18 cellular contexts compared by ENCODE assay signal in the genomic region with DNA sequence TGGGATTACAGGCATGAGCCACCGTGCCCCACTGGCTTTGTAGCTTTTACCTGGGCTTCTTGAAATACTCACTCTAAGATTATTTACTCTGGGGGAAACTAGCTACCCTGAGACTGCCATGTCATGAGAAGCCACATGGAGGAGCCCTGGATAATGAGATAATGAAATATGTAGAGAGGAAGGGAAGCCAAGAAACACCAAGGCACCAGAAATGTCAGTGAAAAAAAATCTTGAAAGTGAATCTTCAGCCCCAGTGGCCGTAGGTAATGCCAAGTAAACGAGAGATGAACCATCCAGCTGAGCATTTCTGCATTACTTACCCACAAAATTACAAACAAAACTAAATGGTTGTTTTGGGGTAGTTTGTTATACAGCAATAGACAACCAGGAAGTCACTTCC.
DNase-seq lines count a peak whose midpoint lies in the region; ATAC-seq and TF ChIP-seq lines count a peak whose summit lies in the region.
"Had no signal": no experiment of that assay in that cellular context is flagged by ENCODE, and none has a peak within 500 bp of the region (broad histone marks: within the 10 kb centered on the region; RNA-seq: fewer than 3 reads in every experiment).

No MANE protein-coding gene starts in this region.

- H2BK12ac ChIP-seq in H9 (ENCODE audit: insufficient read length, low read depth, low read length): no peak overlapping the region

- H3K14ac ChIP-seq in H9 (ENCODE audit: insufficient read depth, low read length): no peak overlapping the region

- H2BK15ac ChIP-seq in H9 (ENCODE audit: low read depth, low read length): no peak overlapping the region
- no peak overlapping the region for H2BK15ac ChIP-seq in mesendoderm (replicated peaks; ENCODE audit: low read depth)

- H3K9me2 ChIP-seq in Loucy (replicated peaks; ENCODE audit: low read depth, low read length): no peaks in the 10 kb centered on the region

- no peak overlapping the region for H4K8ac ChIP-seq in H9 (replicated peaks; ENCODE audit: insufficient read length, low read depth, low read length)
- H4K8ac ChIP-seq in mesendoderm (ENCODE audit: low read depth, low read length): no peak overlapping the region

- H3K79me2 ChIP-seq in H9 (ENCODE audit: insufficient read depth, low read length): no peaks in the 10 kb centered on the region
- H3K79me2 ChIP-seq in Loucy (ENCODE audit: insufficient read depth, low read length): no peaks in the 10 kb centered on the region
- H3K79me2 ChIP-seq in mesendoderm (ENCODE audit: control insufficient read depth, insufficient read depth, low read length): no peaks in the 10 kb centered on the region

- no peak overlapping the region for H3K4ac ChIP-seq in H9 (ENCODE audit: low read depth, low read length)
- H3K4ac ChIP-seq in mesendoderm (ENCODE audit: low read depth, low read length): no peak overlapping the region

- H3K23ac ChIP-seq in H9 (ENCODE audit: insufficient read length, low read depth, low read length) (no peak overlapping the region), mesendoderm (ENCODE audit: low read length) (no peak overlapping the region)

- H4K5ac ChIP-seq in H9 (ENCODE audit: insufficient read length, low read depth, low read length): no peak overlapping the region
- no peak overlapping the region for H4K5ac ChIP-seq in mesendoderm (ENCODE audit: low read length)

- H2AK5ac ChIP-seq in H9 (ENCODE audit: insufficient read length, low read length): no peak overlapping the region
- H2AK5ac ChIP-seq in mesendoderm (ENCODE audit: low read length): no peak overlapping the region

- no peak overlapping the region for H2BK5ac ChIP-seq in H9 (ENCODE audit: insufficient read length, low read length)
- H2BK5ac ChIP-seq in mesendoderm (ENCODE audit: low read length): no peak overlapping the region

- H3K27ac Mint-ChIP-seq in H9 (no peak overlapping the region), WTC11 (no peak overlapping the region)
- H3K27ac Mint-ChIP-seq: activated naive CD4-positive, alpha-beta T cell treated with anti-CD3 and anti-CD28 coated beads for 36 hours; CD4-positive, CD25-positive, alpha-beta regulatory T cell; effector memory CD8-positive, alpha-beta T cell had no signal

- H3K9me3 Mint-ChIP-seq in H9: peaks cover 3 to 5% of the 10 kb centered on the region in 2 experiments; a peak in 4 of 5 replicates
- peaks cover 9% of the 10 kb centered on the region for H3K9me3 Mint-ChIP-seq in WTC11

- no peak overlapping the region for H3T11ph ChIP-seq in H9 (ENCODE audit: low read length)

- H2BK120ac ChIP-seq in H9 (ENCODE audit: low read depth, low read length, poor library complexity, severe bottlenecking): no peak overlapping the region
- H2BK120ac ChIP-seq in mesendoderm (ENCODE audit: low read depth, low read length): no peak overlapping the region

- H4K20me1 ChIP-seq in H9 (ENCODE audit: control insufficient read depth, insufficient read depth, insufficient read length) (no peaks in the 10 kb centered on the region), Loucy (ENCODE audit: insufficient read depth, low read length, poor library complexity, severe bottlenecking) (no peaks in the 10 kb centered on the region)

- peaks cover 2% of the 10 kb centered on the region; the same call in 1 of the 2 replicates for H3K4me1 ChIP-seq in H9 (ENCODE audit: insufficient read depth, low read length)
- H3K4me1 ChIP-seq in Loucy (ENCODE audit: insufficient read depth, low read length, poor library complexity, severe bottlenecking): peaks cover 24% of the 10 kb centered on the region
- H3K4me1 ChIP-seq in mesendoderm (ENCODE audit: control insufficient read depth, low read depth, low read length): peaks cover 2% of the 10 kb centered on the region
- H3K4me1 ChIP-seq in right atrium auricular region: peaks cover 0 to 5% of the 10 kb centered on the region in 2 donors
- H3K4me1 ChIP-seq: gastrocnemius medialis, upper lobe of right lung had no signal

- H2BK20ac ChIP-seq in H9 (ENCODE audit: low read depth, low read length, poor library complexity, severe bottlenecking): no peak overlapping the region

- H3K18ac ChIP-seq in H9 (ENCODE audit: insufficient read length, low read depth, low read length) (no peak overlapping the region), mesendoderm (ENCODE audit: low read length) (no peak overlapping the region)

- no peak overlapping the region for H4K91ac ChIP-seq in H9 (ENCODE audit: insufficient read length, low read depth, low read length)

- WGBS in H9 (ENCODE audit: extremely low coverage, insufficient read length, low lambda C conversion rate): no CpG with 5 or more reads among the region's 3 CpGs
- WGBS in mesendoderm (ENCODE audit: extremely low coverage, insufficient coverage, low lambda C conversion rate): no CpG with 5 or more reads among the region's 3 CpGs

- no peak overlapping the region for H3K9ac ChIP-seq in H9 (ENCODE audit: extremely low read depth, insufficient read length, low read length)
- peak overlapping the region; percentile 40 for H3K9ac ChIP-seq in Loucy (ENCODE audit: low read depth, low read length, poor library complexity, severe bottlenecking)
- H3K9ac ChIP-seq in mesendoderm (ENCODE audit: low read length): no peak overlapping the region

- H3K9me3 ChIP-seq in H9 (ENCODE audit: control insufficient read depth, low read depth, low read length) (no peaks in the 10 kb centered on the region), Loucy (ENCODE audit: insufficient read depth, low read depth, low read length) (no peaks in the 10 kb centered on the region), right atrium auricular region (no peaks in the 10 kb centered on the region)
- H3K9me3 ChIP-seq: gastrocnemius medialis, upper lobe of right lung had no signal

- ATAC-seq in WTC11: peak; percentile 74
- ATAC-seq: effector memory CD8-positive, alpha-beta T cell; gastrocnemius medialis; sciatic nerve; upper lobe of right lung had no signal

- H3K27ac ChIP-seq in H9 (ENCODE audit: insufficient read length, low read depth, low read length) (no peak overlapping the region), mesendoderm (ENCODE audit: low read depth, low read length) (no peak overlapping the region), right atrium auricular region (no peak overlapping the region)
- H3K27ac ChIP-seq: gastrocnemius medialis, upper lobe of right lung had no signal

- H3K79me1 ChIP-seq in H9 (ENCODE audit: insufficient read depth, low read depth, low read length, poor library complexity, severe bottlenecking) (no peaks in the 10 kb centered on the region), mesendoderm (ENCODE audit: low read length) (no peaks in the 10 kb centered on the region)

- H3F3A ChIP-seq in Loucy (ENCODE audit: low read depth): no peaks in the 10 kb centered on the region

- H3K4me3 Mint-ChIP-seq in H9 (no peak overlapping the region), WTC11 (no peak overlapping the region)
- H3K4me3 Mint-ChIP-seq: activated naive CD4-positive, alpha-beta T cell treated with anti-CD3 and anti-CD28 coated beads for 36 hours; CD4-positive, CD25-positive, alpha-beta regulatory T cell; effector memory CD8-positive, alpha-beta T cell had no signal

- H3K27me3 Mint-ChIP-seq in H9 (ENCODE audit: low read depth): no peaks in the 10 kb centered on the region
- no peaks in the 10 kb centered on the region; the same call in 1 of the 2 replicates for H3K27me3 Mint-ChIP-seq in WTC11 (ENCODE audit: low read depth)

- H3K27me3 ChIP-seq in H9 (ENCODE audit: insufficient read depth, low read length) (no peaks in the 10 kb centered on the region), Loucy (ENCODE audit: insufficient read depth, low read length, poor library complexity, severe bottlenecking) (no peaks in the 10 kb centered on the region), mesendoderm (ENCODE audit: insufficient read depth, low read length, poor library complexity) (no peaks in the 10 kb centered on the region), right atrium auricular region (no peaks in the 10 kb centered on the region)
- H3K27me3 ChIP-seq: gastrocnemius medialis, upper lobe of right lung had no signal

- H3K36me3 Mint-ChIP-seq in H9 (ENCODE audit: insufficient read depth in 1 of 3, low read depth in 3 of 3) (peaks cover 5 to 14% (median 8%) of the 10 kb centered on the region in 3 experiments), WTC11 (peaks cover 7% of the 10 kb centered on the region)
- H3K36me3 Mint-ChIP-seq: CD4-positive, CD25-positive, alpha-beta regulatory T cell had no signal

- H3K4me3 ChIP-seq in Loucy (ENCODE audit: low read length, poor library complexity, severe bottlenecking): no peak overlapping the region
- H3K4me3 ChIP-seq in mesendoderm (ENCODE audit: low read length): no peak overlapping the region
- no peak overlapping the region for H3K4me3 ChIP-seq in right atrium auricular region
- H3K4me3 ChIP-seq: gastrocnemius medialis, upper lobe of right lung had no signal

- TF ChIP-seq CTCF in H9 (conservative IDR thresholded peaks at IDR 0.05): peak; percentile 46
- peak; percentile 71 for TF ChIP-seq CTCF in Loucy (conservative IDR thresholded peaks at IDR 0.05; ENCODE audit: low read length)
- no peak for TF ChIP-seq CTCF in WTC11 (IDR thresholded peaks at IDR 0.05)
- TF ChIP-seq CTCF in right atrium auricular region (IDR thresholded peaks at IDR 0.05): no peak

- CTCF ChIA-PET in WTC11 (lab: Charles Lee): interaction anchor here (0.6 to 1.8 kb wide), 11 partner anchors 8 to 601 kb away, joined by 3 to 12 read pairs (median 4); no protein-coding TSS in a partner anchor

- H3K36me3 ChIP-seq in Loucy (ENCODE audit: insufficient read depth, low read length) (no peaks in the 10 kb centered on the region), mesendoderm (ENCODE audit: control insufficient read depth, insufficient read depth, low read length) (no peaks in the 10 kb centered on the region), right atrium auricular region (no peaks in the 10 kb centered on the region)
- H3K36me3 ChIP-seq: gastrocnemius medialis, upper lobe of right lung had no signal

- no peak for DNase-seq in H9
- DNase-seq in WTC11 (ENCODE audit: low spot score): no peak
- peak; percentile 52 for DNase-seq in mesendoderm
- DNase-seq in activated gamma-delta T cell treated with Interleukin-2 at 50 U/mL for 16 hours: no peak
- no peak for DNase-seq in amygdala (lab: John Stamatoyannopoulos, UW)
- no peak for DNase-seq in right atrium auricular region (ENCODE audit: low spot score)
- no peak for DNase-seq in NCI-H2171 (lab: John Stamatoyannopoulos, UW)
- DNase-seq: activated naive CD4-positive, alpha-beta T cell treated with anti-CD3 and anti-CD28 coated beads for 36 hours; CD4-positive, CD25-positive, alpha-beta regulatory T cell; effector memory CD8-positive, alpha-beta T cell; gastrocnemius medialis; mesenchymal stem cell; NCI-H1694; SHP77 treated with DMSO at 0.1 percent for 48 hours; stimulated activated CD4-positive, alpha-beta T cell treated with anti-CD3 and anti-CD28 coated beads, Interleukin-4, amount 100 ng/mL, for 24 hours; upper lobe of right lung had no signal

- H3K23me2 ChIP-seq in H9 (ENCODE audit: insufficient read length, low read depth, low read length, poor library complexity, severe bottlenecking): no peaks in the 10 kb centered on the region

- H3K56ac ChIP-seq in H9 (ENCODE audit: insufficient read length, low read depth, low read length): no peak overlapping the region
- H3K56ac ChIP-seq in mesendoderm (ENCODE audit: low read length): no peak overlapping the region

- H3K4me1 Mint-ChIP-seq in H9 (peaks cover 23 to 29% of the 10 kb centered on the region in 2 experiments), WTC11 (peaks cover 29% of the 10 kb centered on the region)
- H3K4me1 Mint-ChIP-seq: CD4-positive, CD25-positive, alpha-beta regulatory T cell had no signal

- POLR2A ChIA-PET in WTC11 (lab: Charles Lee): no interaction called here

- H2AFZ ChIP-seq in H9 (ENCODE audit: low read length) (no peak overlapping the region), Loucy (ENCODE audit: low read length) (peak overlapping the region; percentile 93)

- H3K4me2 ChIP-seq in H9 (ENCODE audit: insufficient read depth, insufficient read length, low read length) (no peak overlapping the region), Loucy (ENCODE audit: low read depth, low read length, poor library complexity, severe bottlenecking) (no peak overlapping the region), mesendoderm (ENCODE audit: low read length) (no peak overlapping the region)

Comparison
In these comparisons a context has a peak if more than half of its experiments do, and no peak if none do; other contexts are left out.
1. CTCF ChIP-seq: peak in H9 (single experiment) and Loucy (single experiment); none in WTC11 (single experiment) and right atrium auricular region (0 of 2).